In the genomic region with DNA sequence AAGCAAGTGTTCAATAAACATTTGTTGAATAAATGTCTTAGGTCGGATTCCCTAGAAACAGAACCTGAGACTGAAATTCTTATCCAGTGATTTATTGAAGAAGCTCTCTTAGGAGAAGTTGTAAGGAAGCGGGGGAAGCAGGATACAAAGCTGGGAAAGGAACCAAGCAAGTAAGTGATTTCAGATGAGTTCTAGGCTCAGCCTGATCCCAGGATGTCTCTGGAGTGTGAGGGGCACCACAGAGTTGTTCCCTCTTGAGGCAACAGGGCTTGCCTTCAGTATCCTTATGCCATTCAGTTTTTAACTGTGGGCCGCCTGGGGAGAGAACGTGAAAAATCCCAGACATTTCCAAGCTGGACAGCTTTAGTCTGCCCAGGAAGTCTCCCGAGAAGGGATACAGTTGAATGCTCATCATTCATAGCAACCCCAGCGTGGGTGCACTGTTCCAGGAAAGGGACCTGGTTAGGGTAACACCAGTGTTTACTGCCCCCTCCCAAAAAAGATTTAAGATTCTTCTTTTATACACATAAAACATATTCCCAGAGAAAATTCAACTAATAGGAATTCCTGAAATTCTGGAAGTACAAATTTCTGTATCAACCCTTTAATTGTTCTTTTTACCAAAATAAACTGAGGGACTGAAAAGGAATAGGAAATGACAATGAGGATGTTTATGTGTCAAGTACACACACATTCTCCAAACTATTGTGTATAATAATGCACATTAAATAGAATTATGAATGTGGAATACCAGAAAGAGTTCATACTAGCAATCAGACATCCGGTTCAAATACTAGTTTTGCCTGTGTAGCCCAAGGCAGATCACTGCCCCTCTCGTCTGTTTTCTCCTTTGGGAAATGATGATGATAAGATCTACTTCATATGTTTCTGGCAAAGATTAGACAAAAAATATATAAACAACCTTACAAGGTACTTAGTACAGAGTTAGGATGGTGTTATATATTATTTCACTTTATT, we compare ENCODE assay signal across 22 cellular contexts.
"Had no signal": no experiment of that assay in that cellular context is flagged by ENCODE, and none has a peak within 500 bp of the region (broad histone marks: within the 10 kb centered on the region; RNA-seq: fewer than 3 reads in every experiment).

No MANE protein-coding gene starts in this region.

- H3K9ac ChIP-seq: neural progenitor cell, parathyroid adenoma had no signal

- H3K4me2 ChIP-seq: neural progenitor cell had no signal

- H3K36me3 ChIP-seq: brain microvascular endothelial cell, heart right ventricle, left ventricle myocardium inferior, neural progenitor cell, tibial artery had no signal

- H3K4me3 ChIP-seq: heart right ventricle, left ventricle myocardium inferior, mucosa of descending colon, neural progenitor cell, tibial artery had no signal

- H3K4me1 ChIP-seq: heart right ventricle, left ventricle myocardium inferior, neural progenitor cell, parathyroid adenoma, tibial artery had no signal

- H3K27ac ChIP-seq: brain microvascular endothelial cell, left ventricle myocardium inferior, neural progenitor cell, parathyroid adenoma, tibial artery had no signal

- H3K27me3 ChIP-seq: brain microvascular endothelial cell, heart right ventricle, neural progenitor cell, tibial artery had no signal

- DNase-seq: activated CD4-positive, alpha-beta memory T cell treated with anti-CD3 and anti-CD28 coated beads, Interleukin-2, amount 10 ng/mL, durations not matched to agents 7 days and 5 days; activated CD4-positive, alpha-beta T cell treated with anti-CD3 and anti-CD28 coated beads for 48 hours; activated CD4-positive, CD25-positive, alpha-beta regulatory T cell; activated CD8-positive, alpha-beta memory T cell treated with anti-CD3 and anti-CD28 coated beads, Interleukin-2, amount 10 ng/mL, durations not matched to agents 7 days and 5 days; activated naive CD4-positive, alpha-beta T cell treated with Interleukin-2 at 50 U/mL for 16 hours; activated naive CD8-positive, alpha-beta T cell treated with anti-CD3 and anti-CD28 coated beads, Interleukin-2, amount 10 ng/mL, durations not matched to agents 7 days and 5 days; activated T-cell treated with anti-CD3 and anti-CD28 coated beads, Interleukin-2, amount 50 U/mL, for 1 hour; brain microvascular endothelial cell; central memory CD4-positive, alpha-beta T cell; endodermal cell; heart right ventricle; kidney glomerular epithelial cell; left ventricle myocardium inferior; mucosa of descending colon; naive B cell; stimulated activated CD8-positive, alpha-beta memory T cell treated with anti-CD3 and anti-CD28 coated beads, Interleukin-4, amount 100 ng/mL, for 48 hours; stimulated activated naive CD4-positive, alpha-beta T cell; T-helper 9 cell; tibial artery had no signal

- H2AFZ ChIP-seq: neural progenitor cell, parathyroid adenoma had no signal

- H3K9me3 ChIP-seq: heart right ventricle, left ventricle myocardium inferior, tibial artery had no signal

- H3K79me2 ChIP-seq: parathyroid adenoma had no signal

- ATAC-seq: activated CD8-positive, alpha-beta memory T cell treated with anti-CD3 and anti-CD28 coated beads, Interleukin-2, amount 10 ng/mL, durations not matched to agents 7 days and 5 days; activated T-helper 17 cell treated with anti-CD3 and anti-CD28 coated beads, Interleukin-2, amount 50 U/mL, for 72 hours; mucosa of descending colon had no signal
